16 cellular contexts compared by ENCODE assay signal in the genomic region with DNA sequence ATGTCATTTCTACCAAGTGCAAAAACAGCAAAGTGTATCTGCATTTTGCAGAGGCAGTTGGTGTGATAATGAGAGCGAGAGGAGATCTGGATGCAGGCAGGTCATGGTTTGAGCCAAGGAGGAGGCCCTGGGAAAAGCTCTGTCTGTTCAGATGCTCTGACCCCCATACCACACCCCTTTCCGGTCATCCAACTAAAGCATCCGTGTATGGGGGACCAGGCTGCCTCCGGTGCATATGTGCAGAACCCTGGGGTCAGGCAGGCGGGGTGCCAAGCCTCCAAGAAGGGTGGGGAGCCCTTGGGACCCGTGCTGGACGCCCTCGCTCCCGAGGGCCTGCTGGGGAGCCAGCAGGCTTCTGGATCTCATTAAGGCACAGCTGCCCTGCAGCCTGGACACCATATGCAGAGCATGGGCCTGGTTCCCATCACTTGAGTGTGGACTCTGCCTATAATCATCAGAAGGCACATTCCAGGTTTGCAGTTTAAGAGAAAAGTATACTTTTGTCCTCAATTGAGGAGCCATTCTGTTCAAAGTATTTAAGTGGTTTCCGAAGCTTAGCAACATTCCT. TPM values are rescaled to one million over a fixed set of nuclear protein-coding genes. Genes with fewer than 3 reads are reported as not detected.
A peak's percentile ranks its signal among the peaks of the same experiment; 100 is the strongest.
DNase-seq lines count a peak whose midpoint lies in the region; ATAC-seq and TF ChIP-seq lines count a peak whose summit lies in the region.
"Had no signal": no experiment of that assay in that cellular context is flagged by ENCODE, and none has a peak within 500 bp of the region (broad histone marks: within the 10 kb centered on the region; RNA-seq: fewer than 3 reads in every experiment).

No MANE protein-coding gene starts in this region.

- H3K4me1 Mint-ChIP-seq in activated naive CD4-positive, alpha-beta T cell treated with anti-CD3 and anti-CD28 coated beads, Interleukin-2, amount 10 ng/mL, durations not matched to agents 7 days and 5 days: peaks cover 19% of the 10 kb centered on the region

- intact Hi-C loops in heart left ventricle (cut with DNase I) (no loop called here), thyroid gland (cut with DNase I) (loop anchor here (10.0 kb wide), 2 partner anchors 397 to 657 kb away; no protein-coding TSS in a partner anchor)

- peak; percentile 49 to 82 (median 72) for ATAC-seq in heart left ventricle

- CTCF ChIA-PET in activated naive CD4-positive, alpha-beta T cell treated with anti-CD3 and anti-CD28 coated beads, Interleukin-2, amount 10 ng/mL, durations not matched to agents 7 days and 5 days (lab: Charles Lee): no interaction called here

- in situ Hi-C loops in astrocyte of the spinal cord (cut with HindIII; ENCODE audit: low sequenced_read_pairs): no loop called here

- TF ChIP-seq CTCF in astrocyte of the spinal cord (IDR thresholded peaks at IDR 0.05; ENCODE audit: low read depth, low read length) (no peak), heart left ventricle (IDR thresholded peaks at IDR 0.05) (no peak), thyroid gland (IDR thresholded peaks at IDR 0.05) (no peak)

- H3K4me3 ChIP-seq in astrocyte of the spinal cord (ENCODE audit: low read depth, low read length) (no peak overlapping the region), heart left ventricle (no peak overlapping the region), thyroid gland (replicated peaks in 1 of 3) (no peak overlapping the region)

- H3K4me3 Mint-ChIP-seq in activated naive CD4-positive, alpha-beta T cell treated with anti-CD3 and anti-CD28 coated beads, Interleukin-2, amount 10 ng/mL, durations not matched to agents 7 days and 5 days: no peak overlapping the region
- H3K4me3 Mint-ChIP-seq: activated naive CD4-positive, alpha-beta T cell treated with anti-CD3 and anti-CD28 coated beads for 36 hours; CD8-positive, alpha-beta memory T cell had no signal

- no peak overlapping the region for H3K27ac Mint-ChIP-seq in activated naive CD4-positive, alpha-beta T cell treated with anti-CD3 and anti-CD28 coated beads, Interleukin-2, amount 10 ng/mL, durations not matched to agents 7 days and 5 days
- H3K27ac Mint-ChIP-seq: activated naive CD4-positive, alpha-beta T cell treated with anti-CD3 and anti-CD28 coated beads for 36 hours; CD8-positive, alpha-beta memory T cell had no signal

- TF ChIP-seq POLR2A in heart left ventricle (IDR thresholded peaks at IDR 0.05) (no peak), thyroid gland (IDR thresholded peaks at IDR 0.05) (no peak)

- H3K36me3 ChIP-seq in heart left ventricle (no peaks in the 10 kb centered on the region), thyroid gland (no peaks in the 10 kb centered on the region)

- H3K27ac ChIP-seq in heart left ventricle (peak overlapping the region in 5 of 12 donors; percentile 16 to 67 (median 61)), thyroid gland (peak overlapping the region; percentile 33 to 62 (median 47))
- H3K27ac ChIP-seq: 22Rv1 had no signal

- no peaks in the 10 kb centered on the region for H3K9me3 Mint-ChIP-seq in activated naive CD4-positive, alpha-beta T cell treated with anti-CD3 and anti-CD28 coated beads, Interleukin-2, amount 10 ng/mL, durations not matched to agents 7 days and 5 days
- H3K9me3 Mint-ChIP-seq: activated naive CD4-positive, alpha-beta T cell treated with anti-CD3 and anti-CD28 coated beads for 36 hours; CD8-positive, alpha-beta memory T cell; HFFc6 had no signal

- H3K36me3 Mint-ChIP-seq in activated naive CD4-positive, alpha-beta T cell treated with anti-CD3 and anti-CD28 coated beads, Interleukin-2, amount 10 ng/mL, durations not matched to agents 7 days and 5 days: no peaks in the 10 kb centered on the region

- no peaks in the 10 kb centered on the region for H3K9me3 ChIP-seq in heart left ventricle
- H3K9me3 ChIP-seq in thyroid gland: no peaks in the 10 kb centered on the region

- H3K4me1 ChIP-seq in heart left ventricle (peaks cover 0 to 25% (median 4%) of the 10 kb centered on the region in 12 donors), thyroid gland (peaks cover 28 to 41% of the 10 kb centered on the region in 2 donors)

- H3K27me3 Mint-ChIP-seq in activated naive CD4-positive, alpha-beta T cell treated with anti-CD3 and anti-CD28 coated beads, Interleukin-2, amount 10 ng/mL, durations not matched to agents 7 days and 5 days: peaks cover 10% of the 10 kb centered on the region

- H3K27me3 ChIP-seq in heart left ventricle (no peaks in the 10 kb centered on the region), thyroid gland (no peaks in the 10 kb centered on the region)

- 73 to 77% (median 75%) methylated on average over 9 to 10 of the region's 10 CpGs for WGBS in heart left ventricle, 4 donors
- 61 to 80% methylated on average over 9 of the region's 10 CpGs for WGBS in thyroid gland, 2 donors

- peak; percentile 9 for DNase-seq in DMS 273 (lab: John Stamatoyannopoulos, UW; ENCODE audit: unreplicated experiment)
- no peak for DNase-seq in DMS 273 treated with DMSO at 0.1 percent for 48 hours (lab: John Stamatoyannopoulos, UW)
- peak; percentile 61 for DNase-seq in astrocyte of the spinal cord (ENCODE audit: low read depth, low spot score)
- peak; percentile 39 to 82 (median 54) for DNase-seq in heart left ventricle
- no peak for DNase-seq in thyroid gland
- DNase-seq in activated naive CD4-positive, alpha-beta T cell treated with anti-CD3 and anti-CD28 coated beads, Interleukin-2, amount 10 ng/mL, durations not matched to agents 7 days and 5 days: no peak
- DNase-seq in NCI-H1417 (lab: John Stamatoyannopoulos, UW): no peak
- no peak for DNase-seq in NCI-H748 treated with DMSO at 0.1 percent for 48 hours (lab: John Stamatoyannopoulos, UW)
- DNase-seq: activated naive CD4-positive, alpha-beta T cell treated with anti-CD3 and anti-CD28 coated beads for 36 hours; CD8-positive, alpha-beta memory T cell; HFFc6; NCI-H2029 treated with DMSO at 0.1 percent for 48 hours; stimulated activated CD4-positive, alpha-beta T cell treated with anti-CD3 and anti-CD28 coated beads, Interleukin-4, amount 100 ng/mL, for 24 hours; T-helper 1 cell had no signal

RNA-seq across cellular contexts. Expression of a gene that starts 56.1 kb away (rescaled TPM):
- total RNA-seq in heart left ventricle: 10 to 100 TPM in 4 of 9 donors, 1 to 10 TPM in 5; 2.4 to 24.3 (median 8.8) TPM
- 10 to 100 TPM in 1 of 2 donors, under 1 TPM in 1; 0.88 to 15.1 TPM for polyA plus RNA-seq in heart left ventricle
- total RNA-seq in thyroid gland: 10 to 100 TPM in 1 of 4 donors, 1 to 10 TPM in 3; 3.6 to 13.4 (median 6.1) TPM
- total RNA-seq: bronchial epithelial cell, HFFc6 had no signal

Comparison
In these comparisons a context has a peak if more than half of its experiments do, and no peak if none do; other contexts are left out.
1. DNase-seq: peak in DMS 273 (single experiment), astrocyte of the spinal cord (single experiment) and heart left ventricle (5 of 5); none in DMS 273 treated with DMSO at 0.1 percent for 48 hours (single experiment), thyroid gland (0 of 2), activated naive CD4-positive, alpha-beta T cell treated with anti-CD3 and anti-CD28 coated beads, Interleukin-2, amount 10 ng/mL, durations not matched to agents 7 days and 5 days (single experiment), NCI-H1417 (0 of 3) and NCI-H748 treated with DMSO at 0.1 percent for 48 hours (single experiment).